ENCODE assay signal across 11 cellular contexts in genomic region chr1:201876148-201876547, GRCh38. TPM values are rescaled to one million over a fixed set of nuclear protein-coding genes. Genes with fewer than 3 reads are reported as not detected.
DNase-seq lines count a peak whose midpoint lies in the region; ATAC-seq, FAIRE-seq and TF ChIP-seq lines count a peak whose summit lies in the region.
"Had no signal": no experiment of that assay in that cellular context is flagged by ENCODE, and none has a peak within 500 bp of the region (broad histone marks: within the 10 kb centered on the region; RNA-seq: fewer than 3 reads in every experiment).

No MANE protein-coding gene starts in this region.

- no peak for DNase-seq in D721Med (ENCODE audit: insufficient read length, low spot score)
- DNase-seq in NAMALWA (ENCODE audit: low spot score), result peak; percentile 35
- no peak for DNase-seq in brain microvascular endothelial cell
- DNase-seq in mucosa of descending colon, result peak in 1 of 3 donors; percentile 45
- no peak for DNase-seq in RKO (ENCODE audit: low spot score)
- no peak for DNase-seq in MG63
- DNase-seq in lower leg skin (ENCODE audit: low spot score in 2 of 2), result no peak
- DNase-seq in CD1c-positive myeloid dendritic cell (ENCODE audit: extremely low spot score), result no peak
- DNase-seq: activated T-cell treated with anti-CD3 and anti-CD28 coated beads for 4 hours had no signal

- ATAC-seq in mucosa of descending colon, result peak; percentile 59

- no peak overlapping the region for H3K4me3 ChIP-seq in brain microvascular endothelial cell (ENCODE audit: low read depth, low read length)
- no peak overlapping the region for H3K4me3 ChIP-seq in mucosa of descending colon
- no peak overlapping the region for H3K4me3 ChIP-seq in MG63
- H3K4me3 ChIP-seq in lower leg skin (ENCODE audit: low read depth, poor library complexity, severe bottlenecking), result no peak overlapping the region

- H3K9me3 ChIP-seq in mucosa of descending colon (no peaks in the 10 kb centered on the region), MG63 (no peaks in the 10 kb centered on the region)

- TF ChIP-seq CTCF in D721Med (IDR thresholded peaks at IDR 0.05; ENCODE audit: insufficient read depth, missing control alignments), result peak; percentile 37
- TF ChIP-seq CTCF in brain microvascular endothelial cell (IDR thresholded peaks at IDR 0.05; ENCODE audit: low read depth, low read length, missing control alignments), result peak; percentile 69
- no peak for TF ChIP-seq CTCF in mucosa of descending colon (IDR thresholded peaks at IDR 0.05)
- TF ChIP-seq CTCF in lower leg skin (IDR thresholded peaks at IDR 0.05), result no peak

- H3K27ac ChIP-seq in brain microvascular endothelial cell, result no peak overlapping the region

- H3K27me3 ChIP-seq in brain microvascular endothelial cell (replicated peaks) (no peaks in the 10 kb centered on the region), MG63 (no peaks in the 10 kb centered on the region)

- peak; percentile 6 for FAIRE-seq in D721Med (lab: Jason Lieb, UNC)
- FAIRE-seq: H54, RCC 7860 had no signal

- TF ChIP-seq POLR2A in lower leg skin (IDR thresholded peaks at IDR 0.05), result no peak

- no peaks in the 10 kb centered on the region for H3K4me1 ChIP-seq in mucosa of descending colon (ENCODE audit: low read depth)

- 65 to 66% methylated on average over 7 of the region's 7 CpGs for WGBS in lower leg skin, 2 donors

- in situ Hi-C loops in brain microvascular endothelial cell (cut with HindIII; ENCODE audit: low pct_ligation_motif_present, low sequenced_read_pairs), result no loop called here

- intact Hi-C loops in mucosa of descending colon (cut with DNase I, micrococcal nuclease) (loop anchor here in 1 of 2 donors (5.0 kb wide), 1 partner anchor 96 kb away; no protein-coding TSS in a partner anchor), lower leg skin (cut with DNase I; ENCODE audit: low total_unique reads) (no loop called here)

- peaks cover 36% of the 10 kb centered on the region for H3K36me3 ChIP-seq in brain microvascular endothelial cell (replicated peaks)
- no peaks in the 10 kb centered on the region for H3K36me3 ChIP-seq in mucosa of descending colon (ENCODE audit: low read depth)
- peaks cover 69% of the 10 kb centered on the region for H3K36me3 ChIP-seq in MG63

RNA-seq across cellular contexts. Expression of gene SHISA4, which starts 12.6 kb away (rescaled TPM):
- total RNA-seq in mucosa of descending colon (10 to 100 TPM in 1 of 3 donors, 1 to 10 TPM in 2; 1.2 to 12.4 (median 4.0) TPM), lower leg skin (10 to 100 TPM in 1 of 4 donors, 1 to 10 TPM in 3; 4.6 to 14.2 (median 7.2) TPM)
- total RNA-seq in MG63 (2014; rRNA removed; shearing (Covaris generic); ENCODE audit: low replicate concordance), result 13.6 and 28.8 TPM in 2 replicates

RNA-seq across cellular contexts. Expression of gene IPO9, which starts 47.2 kb away (rescaled TPM):
- total RNA-seq in mucosa of descending colon, result 10 to 100 TPM; 25.9 to 33.9 (median 28.4) TPM
- 23.8 and 32.1 TPM in 2 replicates for total RNA-seq in MG63 (2014; rRNA removed; shearing (Covaris generic); ENCODE audit: low replicate concordance)
- total RNA-seq in lower leg skin, result 10 to 100 TPM; 12.1 to 16.3 (median 15.4) TPM

Comparison
In these comparisons a context has a peak if more than half of its experiments do, and no peak if none do; other contexts are left out.
1. CTCF ChIP-seq: peak in D721Med (single experiment) and brain microvascular endothelial cell (single experiment); none in mucosa of descending colon (single experiment) and lower leg skin (0 of 3).